In genomic region chr6:49506569-49507111, GRCh38 we compare ENCODE assay signal across 24 cellular contexts. TPM values are rescaled to one million over a fixed set of nuclear protein-coding genes. Genes with fewer than 3 reads are reported as not detected.
"Had no signal": no experiment of that assay in that cellular context is flagged by ENCODE, and none has a peak within 500 bp of the region (broad histone marks: within the 10 kb centered on the region; RNA-seq: fewer than 3 reads in every experiment).

No MANE protein-coding gene starts in this region.

- DNase-seq: activated CD4-positive, alpha-beta T cell treated with anti-CD3 and anti-CD28 coated beads for 1 hour; activated CD4-positive, alpha-beta T cell treated with anti-CD3 and anti-CD28 coated beads, Interleukin-2, amount 50 U/mL, for 4 hours; activated naive CD4-positive, alpha-beta T cell treated with anti-CD3 and anti-CD28 coated beads, Interleukin-2, amount 10 ng/mL, durations not matched to agents 7 days and 5 days; activated T-cell treated with anti-CD3 and anti-CD28 coated beads, Interleukin-2, amount 50 U/mL, for 1 hour; endodermal cell; head of caudate nucleus; left ventricle myocardium inferior; natural killer cell; stimulated activated CD4-positive, alpha-beta T cell treated with anti-CD3 and anti-CD28 coated beads, Interleukin-15, amount 100 ng/mL, for 24 hours; stimulated activated CD4-positive, alpha-beta T cell treated with anti-CD3 and anti-CD28 coated beads, Interleukin-4, amount 100 ng/mL, for 1 hour; stimulated activated naive CD8-positive, alpha-beta T cell treated with anti-CD3 and anti-CD28 coated beads, Interleukin-15, Interleukin-2, amounts not matched to agents 100 U/mL and 50 U/mL, for 24 hours; T-cell; T-helper 9 cell; upper lobe of right lung had no signal

- H3K36me3 Mint-ChIP-seq: activated naive CD4-positive, alpha-beta T cell treated with anti-CD3 and anti-CD28 coated beads, Interleukin-2, amount 10 ng/mL, durations not matched to agents 7 days and 5 days; memory B cell; natural killer cell; T-cell had no signal

- H3K27ac Mint-ChIP-seq: activated naive CD4-positive, alpha-beta T cell treated with anti-CD3 and anti-CD28 coated beads, Interleukin-2, amount 10 ng/mL, durations not matched to agents 7 days and 5 days; endodermal cell; memory B cell; natural killer cell; T-cell had no signal

- H3K4me3 Mint-ChIP-seq: activated naive CD4-positive, alpha-beta T cell treated with anti-CD3 and anti-CD28 coated beads, Interleukin-2, amount 10 ng/mL, durations not matched to agents 7 days and 5 days; endodermal cell; memory B cell; natural killer cell; T-cell had no signal

- H3K9me3 Mint-ChIP-seq: activated naive CD4-positive, alpha-beta T cell treated with anti-CD3 and anti-CD28 coated beads, Interleukin-2, amount 10 ng/mL, durations not matched to agents 7 days and 5 days; T-cell had no signal

- ATAC-seq: natural killer cell; stimulated activated naive CD8-positive, alpha-beta T cell treated with anti-CD3 and anti-CD28 coated beads, Interleukin-15, Interleukin-2, amounts not matched to agents 100 U/mL and 50 U/mL, for 24 hours; T-cell; upper lobe of right lung had no signal

- H3K4me3 ChIP-seq: left ventricle myocardium inferior, suprapubic skin, upper lobe of right lung had no signal

- H3K4me1 ChIP-seq: left ventricle myocardium inferior, suprapubic skin, upper lobe of right lung had no signal

- H3K27me3 ChIP-seq: neutrophil, suprapubic skin, upper lobe of right lung had no signal

- H3K9me3 ChIP-seq: neutrophil, suprapubic skin, upper lobe of right lung had no signal

- H3K4me1 Mint-ChIP-seq: activated naive CD4-positive, alpha-beta T cell treated with anti-CD3 and anti-CD28 coated beads, Interleukin-2, amount 10 ng/mL, durations not matched to agents 7 days and 5 days; memory B cell; natural killer cell; T-cell had no signal

- H3K27ac ChIP-seq: left ventricle myocardium inferior, neutrophil, suprapubic skin, upper lobe of right lung, VCaP had no signal

- H3K36me3 ChIP-seq: left ventricle myocardium inferior, neutrophil, suprapubic skin, upper lobe of right lung had no signal

RNA-seq across cellular contexts. Expression of gene GLYATL3, which starts 6.9 kb away (rescaled TPM):
- total RNA-seq: astrocyte, chondrocyte, dermis microvascular lymphatic vessel endothelial cell, endodermal cell, epithelial cell of proximal tubule, frontal cortex, left ventricle myocardium inferior, natural killer cell, skeletal muscle tissue, suprapubic skin, T-cell, upper lobe of right lung had no signal

RNA-seq across cellular contexts. Expression of gene C6orf141, which starts 43.8 kb away (rescaled TPM):
- total RNA-seq: chondrocyte, natural killer cell, T-cell had no signal
